In genomic region chr15:90291679-90292356, GRCh38 we compare ENCODE assay signal across 9 cellular contexts. TPM values are rescaled to one million over a fixed set of nuclear protein-coding genes. Genes with fewer than 3 reads are reported as not detected.
A peak's percentile ranks its signal among the peaks of the same experiment; 100 is the strongest.
DNase-seq lines count a peak whose midpoint lies in the region; ATAC-seq and TF ChIP-seq lines count a peak whose summit lies in the region.
"Had no signal": no experiment of that assay in that cellular context is flagged by ENCODE, and none has a peak within 500 bp of the region (broad histone marks: within the 10 kb centered on the region; RNA-seq: fewer than 3 reads in every experiment).

No MANE protein-coding gene starts in this region.

- no peaks in the 10 kb centered on the region for H3K9me3 ChIP-seq in body of pancreas
- H3K9me3 ChIP-seq in effector memory CD4-positive, alpha-beta T cell (ENCODE audit: control insufficient read depth, low read length): no peaks in the 10 kb centered on the region

- no peak for TF ChIP-seq CTCF in body of pancreas (IDR thresholded peaks at IDR 0.05)

- no peak overlapping the region for H3K4me3 ChIP-seq in body of pancreas
- no peak overlapping the region for H3K4me3 ChIP-seq in effector memory CD4-positive, alpha-beta T cell (ENCODE audit: insufficient read depth, low read depth, low read length, poor library complexity, severe bottlenecking)

- no peaks in the 10 kb centered on the region for H3K27me3 ChIP-seq in body of pancreas
- no peaks in the 10 kb centered on the region for H3K27me3 ChIP-seq in effector memory CD4-positive, alpha-beta T cell (replicated peaks; ENCODE audit: control insufficient read depth, insufficient read depth, low read length, poor library complexity, severe bottlenecking)

- DNase-seq in ACHN (peak; percentile 49), D341Med (ENCODE audit: low spot score) (peak; percentile 39), NCI-H2029 (lab: John Stamatoyannopoulos, UW) (peak; percentile 69), body of pancreas (peak; percentile 65 to 82 (median 72))
- DNase-seq in effector memory CD8-positive, alpha-beta T cell: no peak
- no peak for DNase-seq in effector memory CD4-positive, alpha-beta T cell
- DNase-seq: activated gamma-delta T cell had no signal

- H3K27ac ChIP-seq in body of pancreas: no peak overlapping the region
- no peak overlapping the region for H3K27ac ChIP-seq in effector memory CD4-positive, alpha-beta T cell (ENCODE audit: insufficient read depth, low read length, poor library complexity, severe bottlenecking)

- no peak overlapping the region for H3K27ac Mint-ChIP-seq in effector memory CD8-positive, alpha-beta T cell

- in situ Hi-C loops in ACHN (cut with HindIII; ENCODE audit: low pct_ligation_motif_present, low pct_unique_long_range_greater_than_20kb, low sequenced_read_pairs): no loop called here

- TF ChIP-seq POLR2A in body of pancreas (IDR thresholded peaks at IDR 0.05): no peak

- intact Hi-C loops in body of pancreas (cut with DNase I): no loop called here

- peaks cover 7 to 18% of the 10 kb centered on the region in 2 donors for H3K27me3 Mint-ChIP-seq in effector memory CD8-positive, alpha-beta T cell

- WGBS in body of pancreas, 2 donors: 59 to 70% methylated on average over 15 to 16 of the region's 16 CpGs

- H3K4me1 ChIP-seq in body of pancreas: peaks cover 39% of the 10 kb centered on the region
- H3K4me1 ChIP-seq in effector memory CD4-positive, alpha-beta T cell (ENCODE audit: control insufficient read depth, insufficient read depth, low read length, poor library complexity, severe bottlenecking): no peaks in the 10 kb centered on the region

- no peaks in the 10 kb centered on the region for H3K36me3 ChIP-seq in body of pancreas (replicated peaks in 1 of 2; ENCODE audit: insufficient read depth in 1 of 2, low read depth in 2 of 2)
- H3K36me3 ChIP-seq in effector memory CD4-positive, alpha-beta T cell (ENCODE audit: control insufficient read depth, insufficient read depth, low read length): no peaks in the 10 kb centered on the region

- H3K9me3 Mint-ChIP-seq in effector memory CD8-positive, alpha-beta T cell: no peaks in the 10 kb centered on the region

- no peak overlapping the region for H3K4me3 Mint-ChIP-seq in effector memory CD8-positive, alpha-beta T cell

- H3K36me3 Mint-ChIP-seq in effector memory CD8-positive, alpha-beta T cell (ENCODE audit: insufficient read depth): no peaks in the 10 kb centered on the region

- peaks cover 5 to 7% of the 10 kb centered on the region in 2 donors for H3K4me1 Mint-ChIP-seq in effector memory CD8-positive, alpha-beta T cell (ENCODE audit: low read depth in 2 of 2)

- ATAC-seq in body of pancreas: no peak
- no peak for ATAC-seq in effector memory CD8-positive, alpha-beta T cell (replicated peaks)
- no peak for ATAC-seq in HG03135 (IDR thresholded peaks at IDR 0.05; ENCODE audit: unreplicated experiment)
- ATAC-seq in HG02588 (IDR thresholded peaks at IDR 0.05; ENCODE audit: unreplicated experiment): no peak

RNA-seq across cellular contexts. Expression of gene NGRN, which starts 26.3 kb away (rescaled TPM):
- total RNA-seq in body of pancreas: 10 to 100 TPM; 27.4 to 27.8 TPM

RNA-seq across cellular contexts. Expression of gene TTLL13, which starts 42.5 kb away (rescaled TPM):
- total RNA-seq in body of pancreas: not detected

RNA-seq across cellular contexts. Expression of gene GDPGP1, which starts 57.8 kb away (rescaled TPM):
- 1 to 10 TPM in 1 of 2 donors, under 1 TPM in 1; 0.33 to 5.2 TPM for total RNA-seq in body of pancreas

RNA-seq across cellular contexts. Expression of gene CIB1, which starts 58.1 kb away (rescaled TPM):
- total RNA-seq in body of pancreas: 10 to 100 TPM; 36.6 to 59.0 TPM

Comparison
In these comparisons a context has a peak if more than half of its experiments do, and no peak if none do; other contexts are left out.
1. DNase-seq: peak in ACHN (single experiment), D341Med (single experiment), NCI-H2029 (single experiment) and body of pancreas (4 of 4); none in effector memory CD8-positive, alpha-beta T cell (0 of 3) and effector memory CD4-positive, alpha-beta T cell (0 of 3).